ENCODE assay signal across 30 cellular contexts in the genomic region with DNA sequence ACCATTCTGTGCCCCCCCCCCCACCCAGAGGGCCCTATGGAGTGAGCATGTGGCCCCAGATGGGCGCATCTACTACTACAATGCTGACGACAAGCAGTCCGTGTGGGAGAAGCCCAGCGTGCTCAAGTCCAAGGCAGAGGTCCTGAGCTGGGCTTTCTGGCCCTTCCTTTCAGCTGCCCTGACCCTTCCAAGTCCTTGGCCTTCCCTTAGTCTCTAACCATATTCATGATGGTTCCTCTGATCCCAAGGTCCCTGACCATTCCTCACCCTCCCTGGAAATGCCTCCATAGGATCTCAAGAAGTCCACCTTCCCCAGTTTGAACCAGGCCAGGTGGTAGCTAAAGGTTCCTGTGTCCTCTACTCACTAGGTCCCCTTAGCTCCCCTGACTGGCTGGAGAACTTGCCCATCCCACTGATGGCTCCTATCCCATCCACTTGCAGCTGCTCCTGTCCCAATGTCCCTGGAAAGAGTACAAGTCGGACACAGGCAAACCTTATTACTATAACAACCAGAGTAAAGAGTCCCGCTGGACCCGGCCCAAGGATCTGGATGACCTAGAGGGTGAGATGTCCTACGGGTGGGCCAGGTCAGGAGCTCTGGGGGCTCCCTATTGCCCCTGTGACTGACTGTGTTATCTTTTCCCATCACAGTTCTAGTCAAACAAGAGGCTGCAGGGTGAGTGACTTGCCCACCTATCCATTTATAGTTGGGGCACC. TPM values are rescaled to one million over a fixed set of nuclear protein-coding genes. Genes with fewer than 3 reads are reported as not detected.
"Had no signal": no experiment of that assay in that cellular context is flagged by ENCODE, and none has a peak within 500 bp of the region (broad histone marks: within the 10 kb centered on the region; RNA-seq: fewer than 3 reads in every experiment).

No MANE protein-coding gene starts in this region.

- H3K36me3 ChIP-seq: MG63, SJCRH30 had no signal

- H3K27ac ChIP-seq: ascending aorta, body of pancreas, SJCRH30, VCaP had no signal

- H3K9me3 Mint-ChIP-seq: activated CD4-positive, alpha-beta memory T cell treated with anti-CD3 and anti-CD28 coated beads for 36 hours; activated CD4-positive, alpha-beta T cell treated with anti-CD3 and anti-CD28 coated beads, Interleukin-2, amount 10 ng/mL, durations not matched to agents 7 days and 5 days; activated naive CD4-positive, alpha-beta T cell treated with anti-CD3 and anti-CD28 coated beads, Interleukin-2, amount 50 U/mL, for 72 hours; activated naive CD8-positive, alpha-beta T cell treated with anti-CD3 and anti-CD28 coated beads, Interleukin-2, amount 50 U/mL, for 24 hours; activated T-cell treated with anti-CD3 and anti-CD28 coated beads, Interleukin-2, amount 50 U/mL, for 72 hours had no signal

- H3K27me3 Mint-ChIP-seq: activated CD4-positive, alpha-beta memory T cell treated with anti-CD3 and anti-CD28 coated beads for 36 hours; activated CD4-positive, alpha-beta T cell treated with anti-CD3 and anti-CD28 coated beads, Interleukin-2, amount 10 ng/mL, durations not matched to agents 7 days and 5 days; activated naive CD8-positive, alpha-beta T cell treated with anti-CD3 and anti-CD28 coated beads, Interleukin-2, amount 50 U/mL, for 24 hours had no signal

- H3K4me3 Mint-ChIP-seq: activated CD4-positive, alpha-beta memory T cell treated with anti-CD3 and anti-CD28 coated beads for 36 hours; activated CD4-positive, alpha-beta T cell treated with anti-CD3 and anti-CD28 coated beads, Interleukin-2, amount 10 ng/mL, durations not matched to agents 7 days and 5 days; activated naive CD8-positive, alpha-beta T cell treated with anti-CD3 and anti-CD28 coated beads, Interleukin-2, amount 50 U/mL, for 24 hours; activated T-cell treated with anti-CD3 and anti-CD28 coated beads, Interleukin-2, amount 50 U/mL, for 72 hours had no signal

- H3K4me2 ChIP-seq: SK-N-SH had no signal

- ATAC-seq: activated naive CD4-positive, alpha-beta T cell treated with anti-CD3 and anti-CD28 coated beads, Interleukin-2, amount 50 U/mL, for 72 hours; activated naive CD8-positive, alpha-beta T cell treated with anti-CD3 and anti-CD28 coated beads, Interleukin-2, amount 50 U/mL, for 24 hours; activated T-cell treated with anti-CD3 and anti-CD28 coated beads, Interleukin-2, amount 50 U/mL, for 72 hours; body of pancreas; Panc1 had no signal

- H3K4me1 ChIP-seq: ascending aorta, body of pancreas had no signal

- H3K27ac Mint-ChIP-seq: activated CD4-positive, alpha-beta memory T cell treated with anti-CD3 and anti-CD28 coated beads for 36 hours; activated CD4-positive, alpha-beta T cell treated with anti-CD3 and anti-CD28 coated beads, Interleukin-2, amount 10 ng/mL, durations not matched to agents 7 days and 5 days; activated naive CD8-positive, alpha-beta T cell treated with anti-CD3 and anti-CD28 coated beads, Interleukin-2, amount 50 U/mL, for 24 hours; activated T-cell treated with anti-CD3 and anti-CD28 coated beads, Interleukin-2, amount 50 U/mL, for 72 hours had no signal

- H3K4me3 ChIP-seq: ascending aorta, body of pancreas, MG63, SJCRH30 had no signal

- H3K36me3 Mint-ChIP-seq: activated naive CD4-positive, alpha-beta T cell treated with anti-CD3 and anti-CD28 coated beads, Interleukin-2, amount 50 U/mL, for 72 hours had no signal

- H3K27me3 ChIP-seq: ascending aorta, body of pancreas, MG63, SJCRH30 had no signal

- FAIRE-seq: bronchial epithelial cell had no signal

- H3K9me3 ChIP-seq: ascending aorta, body of pancreas, MG63, SJCRH30, SK-N-SH had no signal

- DNase-seq: activated CD4-positive, alpha-beta memory T cell treated with anti-CD3 and anti-CD28 coated beads for 36 hours; activated CD4-positive, alpha-beta T cell treated with anti-CD3 and anti-CD28 coated beads, Interleukin-2, amount 10 ng/mL, durations not matched to agents 7 days and 5 days; activated CD4-positive, CD25-positive, alpha-beta regulatory T cell; activated CD8-positive, alpha-beta memory T cell treated with anti-CD3 and anti-CD28 coated beads, Interleukin-2, amount 50 U/mL, for 4 hours; activated naive CD8-positive, alpha-beta T cell treated with anti-CD3 and anti-CD28 coated beads, Interleukin-2, amount 50 U/mL, for 24 hours; activated T-cell treated with anti-CD3 and anti-CD28 coated beads, Interleukin-2, amount 50 U/mL, for 72 hours; amniotic stem cell; body of pancreas; MG63; MV-4-11; NCI-H1092 treated with DMSO at 0.1 percent for 48 hours; NCI-H1417 treated with DMSO at 0.1 percent for 48 hours; NCI-H1694; NCI-H2029; NCI-H2107; NCI-H2171 treated with DMSO at 0.1 percent for 48 hours; NCI-H226; NCI-H526 treated with DMSO at 0.1 percent for 48 hours; NK-92 treated with Interleukin-12 subunit alpha and Interleukin-12 subunit beta, amount 100 ng/mL, for 24 hours; OCI-M1; Right ventricle myocardium superior; RPMI8226; SJCRH30; SK-N-SH; T-helper 1 cell had no signal

RNA-seq across cellular contexts. Expression of a gene that starts 27.7 kb away (rescaled TPM):
- total RNA-seq: activated CD4-positive, alpha-beta memory T cell treated with anti-CD3 and anti-CD28 coated beads for 36 hours; ascending aorta had no signal
